ENCODE assay signal across 17 cellular contexts in the genomic region with DNA sequence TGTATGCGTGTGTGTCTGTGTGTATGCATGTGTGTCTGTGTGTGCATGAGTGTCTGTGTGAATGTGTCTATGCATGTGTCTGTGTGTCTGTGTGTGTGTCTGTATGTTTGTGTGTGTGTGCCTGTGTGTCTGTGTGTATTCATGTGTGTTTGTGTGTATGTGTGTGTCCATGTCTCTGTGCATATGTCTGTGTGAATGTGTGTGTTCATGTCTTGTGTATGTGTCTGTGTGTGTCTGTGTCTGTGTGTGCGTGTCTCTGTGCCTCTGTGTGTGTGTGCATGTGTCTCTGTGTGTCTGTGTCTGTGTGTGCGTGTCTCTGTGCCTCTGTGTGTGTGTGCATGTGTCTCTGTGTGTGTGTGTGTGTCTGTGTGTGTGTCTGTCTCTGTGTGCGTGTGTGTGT.
"Had no signal": no experiment of that assay in that cellular context is flagged by ENCODE, and none has a peak within 500 bp of the region (broad histone marks: within the 10 kb centered on the region; RNA-seq: fewer than 3 reads in every experiment).

No MANE protein-coding gene starts in this region.

- ATAC-seq: activated CD4-positive, alpha-beta T cell treated with anti-CD3 and anti-CD28 coated beads for 36 hours; lower lobe of right lung; sciatic nerve had no signal

- H3K4me3 ChIP-seq: lower lobe of right lung, upper lobe of left lung had no signal

- H3K27ac ChIP-seq: epithelial cell of prostate, lower lobe of right lung, upper lobe of left lung, VCaP had no signal

- DNase-seq: activated CD4-positive, alpha-beta memory T cell treated with anti-CD3 and anti-CD28 coated beads, Interleukin-2, amount 10 ng/mL, durations not matched to agents 7 days and 5 days; activated CD4-positive, alpha-beta T cell treated with anti-CD3 and anti-CD28 coated beads for 36 hours; activated naive CD4-positive, alpha-beta T cell treated with anti-CD3 and anti-CD28 coated beads for 36 hours; central memory CD4-positive, alpha-beta T cell; cortex of kidney; effector memory CD4-positive, alpha-beta T cell; hypothalamus; lower lobe of right lung; naive B cell; nucleus accumbens; stimulated activated CD4-positive, alpha-beta T cell treated with anti-CD3 and anti-CD28 coated beads, Interleukin-2, amount 100 ng/mL, for 24 hours; stimulated activated naive CD4-positive, alpha-beta T cell; T1000 had no signal

- H3K36me3 ChIP-seq: lower lobe of right lung, upper lobe of left lung had no signal

- H3K9me3 ChIP-seq: lower lobe of right lung, upper lobe of left lung had no signal

- H3K27me3 ChIP-seq: upper lobe of left lung had no signal
